ENCODE assay signal across 14 cellular contexts in the genomic region with DNA sequence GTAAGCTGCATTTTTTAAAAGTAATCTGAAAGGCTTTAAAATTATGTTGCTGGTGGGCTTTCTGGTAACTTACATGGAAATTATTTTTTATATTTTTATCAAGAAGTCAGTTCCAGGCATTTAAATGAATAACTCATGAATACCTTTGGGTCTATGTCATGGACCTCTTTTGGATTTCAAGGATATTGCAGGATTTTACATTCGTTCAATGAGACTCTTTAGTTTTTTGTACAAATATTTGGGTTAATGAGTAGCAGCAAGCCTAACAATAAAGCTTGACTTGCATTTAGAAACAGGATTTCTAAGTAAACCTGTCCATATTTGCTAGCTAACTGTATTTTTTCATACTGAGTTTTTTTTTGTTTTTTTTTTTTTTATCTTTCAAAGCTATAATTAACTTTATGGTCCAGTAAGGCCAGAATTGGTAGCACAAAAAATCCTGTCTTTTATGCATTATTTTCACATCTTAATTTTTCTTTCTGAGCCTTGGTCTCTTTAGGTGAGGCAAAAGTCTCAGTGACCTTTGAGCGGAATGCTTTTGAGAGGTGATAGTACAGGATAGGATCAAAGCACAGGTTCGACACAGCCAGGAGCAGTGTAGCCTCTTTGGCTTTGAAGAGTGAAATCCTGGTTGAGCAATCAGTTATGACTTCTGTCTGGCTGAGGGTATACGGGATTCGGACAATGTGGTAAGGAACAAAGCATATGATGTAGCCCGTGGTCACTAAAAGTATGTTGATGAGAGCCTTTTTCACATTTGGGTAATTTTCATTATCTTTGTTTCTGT. TPM values are rescaled to one million over a fixed set of nuclear protein-coding genes. Genes with fewer than 3 reads are reported as not detected.
DNase-seq lines count a peak whose midpoint lies in the region; ATAC-seq and TF ChIP-seq lines count a peak whose summit lies in the region.
"Had no signal": no experiment of that assay in that cellular context is flagged by ENCODE, and none has a peak within 500 bp of the region (broad histone marks: within the 10 kb centered on the region; RNA-seq: fewer than 3 reads in every experiment).

No MANE protein-coding gene starts in this region.

- H3K27me3 ChIP-seq in upper lobe of right lung (no peaks in the 10 kb centered on the region), transverse colon (no peaks in the 10 kb centered on the region), neural progenitor cell (no peaks in the 10 kb centered on the region)

- 72 to 83% methylated on average over 6 of the region's 6 CpGs for WGBS in transverse colon (ENCODE audit: low coverage in 1 of 2), 2 donors

- CTCF ChIA-PET in activated naive CD4-positive, alpha-beta T cell treated with anti-CD3 and anti-CD28 coated beads, Interleukin-2, amount 10 ng/mL, durations not matched to agents 7 days and 5 days (lab: Charles Lee), result interaction anchor here (0.7 to 1.4 kb wide), 4 partner anchors 10 to 29 kb away, joined by 3 to 4 read pairs (median 3); no protein-coding TSS in a partner anchor
- CTCF ChIA-PET in activated CD8-positive, alpha-beta T cell treated with anti-CD3 and anti-CD28 coated beads, Interleukin-2, amount 10 ng/mL, durations not matched to agents 7 days and 5 days (lab: Charles Lee), result interaction anchor here (0.8 to 7.6 kb wide), 7 partner anchors 9 to 30 kb away, joined by 3 to 65 read pairs (median 5); no protein-coding TSS in a partner anchor

- H4K20me1 ChIP-seq in neural progenitor cell (ENCODE audit: low read depth), result no peaks in the 10 kb centered on the region

- in situ Hi-C loops in transverse colon (cut with MboI; ENCODE audit: low pct_ligation_motif_present in 1 of 4, low pct_unique_long_range_greater_than_20kb in 1 of 4, low sequenced_read_pairs in 3 of 4), result no loop called here

- H3K4me2 ChIP-seq in neural progenitor cell, result no peak overlapping the region

- no peak for TF ChIP-seq POLR2A in transverse colon (IDR thresholded peaks at IDR 0.05)

- no peaks in the 10 kb centered on the region for H3K79me2 ChIP-seq in neural progenitor cell (ENCODE audit: low read depth)

- no peak for TF ChIP-seq CTCF in upper lobe of right lung (IDR thresholded peaks at IDR 0.05)
- TF ChIP-seq CTCF in GM10266 (IDR thresholded peaks at IDR 0.05; ENCODE audit: control insufficient read depth, insufficient read depth, low read depth, missing control alignments), result no peak
- TF ChIP-seq CTCF in transverse colon (IDR thresholded peaks at IDR 0.05), result no peak
- TF ChIP-seq CTCF in neural progenitor cell (IDR thresholded peaks at IDR 0.05), result no peak

- no peak for TF ChIP-seq EP300 in transverse colon (IDR thresholded peaks at IDR 0.05; ENCODE audit: low read depth)

- ATAC-seq in activated CD8-positive, alpha-beta T cell treated with anti-CD3 and anti-CD28 coated beads, Interleukin-2, amount 10 ng/mL, durations not matched to agents 7 days and 5 days, result no peak
- ATAC-seq in upper lobe of right lung, result peak; percentile 52
- ATAC-seq: esophagus mucosa had no signal

- H3K4me1 ChIP-seq in upper lobe of right lung (no peaks in the 10 kb centered on the region), transverse colon (peaks cover 0 to 3% (median 0%) of the 10 kb centered on the region in 4 donors), neural progenitor cell (no peaks in the 10 kb centered on the region)

- H3K36me3 ChIP-seq in upper lobe of right lung (no peaks in the 10 kb centered on the region), transverse colon (no peaks in the 10 kb centered on the region), neural progenitor cell (no peaks in the 10 kb centered on the region)

- H3K27me3 Mint-ChIP-seq in activated naive CD4-positive, alpha-beta T cell treated with anti-CD3 and anti-CD28 coated beads, Interleukin-2, amount 10 ng/mL, durations not matched to agents 7 days and 5 days, result no peaks in the 10 kb centered on the region
- no peaks in the 10 kb centered on the region for H3K27me3 Mint-ChIP-seq in activated CD8-positive, alpha-beta T cell treated with anti-CD3 and anti-CD28 coated beads, Interleukin-2, amount 10 ng/mL, durations not matched to agents 7 days and 5 days (ENCODE audit: low read depth)
- H3K27me3 Mint-ChIP-seq in neural progenitor cell (ENCODE audit: insufficient read depth, low read depth), result no peaks in the 10 kb centered on the region
- H3K27me3 Mint-ChIP-seq: type B pancreatic cell had no signal

- H3K9me3 ChIP-seq in upper lobe of right lung (no peaks in the 10 kb centered on the region), transverse colon (no peaks in the 10 kb centered on the region), neural progenitor cell (ENCODE audit: low read depth) (no peaks in the 10 kb centered on the region)

- DNase-seq in activated naive CD4-positive, alpha-beta T cell treated with anti-CD3 and anti-CD28 coated beads, Interleukin-2, amount 10 ng/mL, durations not matched to agents 7 days and 5 days, result no peak
- DNase-seq in activated naive CD4-positive, alpha-beta T cell (lab: John Stamatoyannopoulos, UW), result no peak
- DNase-seq in activated CD8-positive, alpha-beta T cell treated with anti-CD3 and anti-CD28 coated beads, Interleukin-2, amount 10 ng/mL, durations not matched to agents 7 days and 5 days, result no peak
- peak; percentile 9 for DNase-seq in fibroblast of the conjunctiva (ENCODE audit: low read depth)
- no peak for DNase-seq in upper lobe of right lung
- DNase-seq in GM10266 (ENCODE audit: extremely low spot score), result no peak
- DNase-seq in transverse colon, result no peak
- no peak for DNase-seq in neural progenitor cell (ENCODE audit: low spot score)
- DNase-seq: activated CD4-positive, alpha-beta T cell treated with anti-CD3 and anti-CD28 coated beads for 4 hours; NCI-H1105 had no signal

- no peak overlapping the region for H3K9ac ChIP-seq in neural progenitor cell

- no peaks in the 10 kb centered on the region for H3F3A ChIP-seq in neural progenitor cell (ENCODE audit: low read depth)

- H3K36me3 Mint-ChIP-seq in activated naive CD4-positive, alpha-beta T cell treated with anti-CD3 and anti-CD28 coated beads, Interleukin-2, amount 10 ng/mL, durations not matched to agents 7 days and 5 days, result peaks cover 70% of the 10 kb centered on the region
- H3K36me3 Mint-ChIP-seq in activated CD8-positive, alpha-beta T cell treated with anti-CD3 and anti-CD28 coated beads, Interleukin-2, amount 10 ng/mL, durations not matched to agents 7 days and 5 days (ENCODE audit: low read depth), result peaks cover 78% of the 10 kb centered on the region
- peaks cover 5% of the 10 kb centered on the region for H3K36me3 Mint-ChIP-seq in neural progenitor cell
- H3K36me3 Mint-ChIP-seq: type B pancreatic cell had no signal

- peaks cover 40% of the 10 kb centered on the region for H3K4me1 Mint-ChIP-seq in activated naive CD4-positive, alpha-beta T cell treated with anti-CD3 and anti-CD28 coated beads, Interleukin-2, amount 10 ng/mL, durations not matched to agents 7 days and 5 days
- H3K4me1 Mint-ChIP-seq in activated CD8-positive, alpha-beta T cell treated with anti-CD3 and anti-CD28 coated beads, Interleukin-2, amount 10 ng/mL, durations not matched to agents 7 days and 5 days (ENCODE audit: low read depth), result peaks cover 31% of the 10 kb centered on the region
- H3K4me1 Mint-ChIP-seq in neural progenitor cell, result no peaks in the 10 kb centered on the region

- H3K4me3 Mint-ChIP-seq in activated naive CD4-positive, alpha-beta T cell treated with anti-CD3 and anti-CD28 coated beads, Interleukin-2, amount 10 ng/mL, durations not matched to agents 7 days and 5 days, result peak overlapping the region; percentile 88
- H3K4me3 Mint-ChIP-seq in activated CD8-positive, alpha-beta T cell treated with anti-CD3 and anti-CD28 coated beads, Interleukin-2, amount 10 ng/mL, durations not matched to agents 7 days and 5 days, result peak overlapping the region; percentile 87
- no peak overlapping the region for H3K4me3 Mint-ChIP-seq in neural progenitor cell
- H3K4me3 Mint-ChIP-seq: type B pancreatic cell had no signal

- H3K9me3 Mint-ChIP-seq in activated naive CD4-positive, alpha-beta T cell treated with anti-CD3 and anti-CD28 coated beads, Interleukin-2, amount 10 ng/mL, durations not matched to agents 7 days and 5 days, result peaks cover 12% of the 10 kb centered on the region
- H3K9me3 Mint-ChIP-seq in activated CD8-positive, alpha-beta T cell treated with anti-CD3 and anti-CD28 coated beads, Interleukin-2, amount 10 ng/mL, durations not matched to agents 7 days and 5 days (ENCODE audit: insufficient read depth), result peaks cover 13% of the 10 kb centered on the region
- no peaks in the 10 kb centered on the region for H3K9me3 Mint-ChIP-seq in neural progenitor cell
- H3K9me3 Mint-ChIP-seq: type B pancreatic cell had no signal

- POLR2A ChIA-PET in activated CD8-positive, alpha-beta T cell treated with anti-CD3 and anti-CD28 coated beads, Interleukin-2, amount 10 ng/mL, durations not matched to agents 7 days and 5 days (lab: Charles Lee), result interaction anchor here (0.8 to 5.6 kb wide), 3 partner anchors 9 to 14 kb away, joined by 3 to 51 read pairs (median 4); no protein-coding TSS in a partner anchor

- H3K4me3 ChIP-seq in upper lobe of right lung (no peak overlapping the region), transverse colon (no peak overlapping the region), neural progenitor cell (no peak overlapping the region)

- peak overlapping the region; percentile 8 for H3K27ac Mint-ChIP-seq in activated naive CD4-positive, alpha-beta T cell treated with anti-CD3 and anti-CD28 coated beads, Interleukin-2, amount 10 ng/mL, durations not matched to agents 7 days and 5 days
- H3K27ac Mint-ChIP-seq in activated CD8-positive, alpha-beta T cell treated with anti-CD3 and anti-CD28 coated beads, Interleukin-2, amount 10 ng/mL, durations not matched to agents 7 days and 5 days, result no peak overlapping the region
- H3K27ac Mint-ChIP-seq in neural progenitor cell, result no peak overlapping the region
- H3K27ac Mint-ChIP-seq: type B pancreatic cell had no signal

- H2AFZ ChIP-seq in neural progenitor cell (replicated peaks), result no peak overlapping the region

- intact Hi-C loops in upper lobe of right lung (cut with DNase I) (no loop called here), transverse colon (cut with DNase I; ENCODE audit: low total_unique reads) (no loop called here)

- H3K27ac ChIP-seq in upper lobe of right lung, result no peak overlapping the region
- no peak overlapping the region for H3K27ac ChIP-seq in transverse colon
- no peak overlapping the region for H3K27ac ChIP-seq in neural progenitor cell

RNA-seq across cellular contexts. Expression of a gene that starts 4.8 kb away (rescaled TPM):
- total RNA-seq in activated CD8-positive, alpha-beta T cell treated with anti-CD3 and anti-CD28 coated beads, Interleukin-2, amount 10 ng/mL, durations not matched to agents 7 days and 5 days, result 100 to 1,000 TPM; 115 to 124 TPM
- 3.2 TPM for total RNA-seq in upper lobe of right lung
- total RNA-seq in transverse colon, result 1 to 10 TPM in 2 of 4 donors, not detected in 2; 3.8 to 6.8 TPM
- total RNA-seq in neural progenitor cell (ENCODE audit: low replicate concordance), result not detected in 2 replicates
- total RNA-seq: Daoy, osteocyte had no signal

Comparison
In these comparisons a context has a peak if more than half of its experiments do, and no peak if none do; other contexts are left out.
1. RNA of a gene that starts 4.8 kb away (total RNA-seq): 115 to 124 TPM in activated CD8-positive, alpha-beta T cell treated with anti-CD3 and anti-CD28 coated beads, Interleukin-2, amount 10 ng/mL, durations not matched to agents 7 days and 5 days; 3.8 to 6.8 TPM in transverse colon, 3.2 TPM in upper lobe of right lung (single experiment) and not detected in neural progenitor cell; every median in the first group is over 10 times any median in the second.